1 cellular context compared by ENCODE assay signal in genomic region chr5:10695055-10695649, GRCh38.
TF ChIP-seq lines count a peak whose summit lies in the region.

No MANE protein-coding gene starts in this region.

TF ChIP-seq in K562, 482 proteins besides CTCF, POLR2A, EP300 and RAD21 (continued from another document):
- TF ChIP-seq DEAF1 (CRISPR knock-in tag; IDR thresholded peaks at IDR 0.05) (peak; percentile 41; the same call in 1 of the 2 replicates), MAZ (CRISPR knock-in tag; conservative IDR thresholded peaks at IDR 0.05 in 1 of 2, IDR thresholded peaks at IDR 0.05 in 1 of 2) (0 out of 4 replicates have a peak, but pooled peaks of 1 of the 2 experiments have one; percentile 37), RBM15 (IDR thresholded peaks at IDR 0.05; ENCODE audit: insufficient read depth, low read length) (no peak), TRIM24 (IDR thresholded peaks at IDR 0.05) (no peak), NFE2 (IDR thresholded peaks at IDR 0.05; ENCODE audit: low read depth) (no peak), PKNOX1 (IDR thresholded peaks at IDR 0.05) (0 out of 2 replicates have a peak, but pooled peaks have one; percentile 10), STAG1 (CRISPR knock-in tag; IDR thresholded peaks at IDR 0.05; ENCODE audit: borderline replicate concordance) (peak; percentile 80; the same call in 1 of the 2 replicates), IRF1 (CRISPR knock-in tag; IDR thresholded peaks at IDR 0.05; ENCODE audit: borderline replicate concordance) (no peak), PYGO2 (tag; IDR thresholded peaks at IDR 0.05) (no peak), SMC3 (conservative IDR thresholded peaks at IDR 0.05; ENCODE audit: insufficient read depth, low read depth, low read length) (peak; percentile 84)
